Comparison of ENCODE assay signal across 11 cellular contexts in genomic region chr5:149172709-149173505, GRCh38. TPM values are rescaled to one million over a fixed set of nuclear protein-coding genes. Genes with fewer than 3 reads are reported as not detected.
DNase-seq lines count a peak whose midpoint lies in the region; ATAC-seq, FAIRE-seq and TF ChIP-seq lines count a peak whose summit lies in the region.
"Had no signal": no experiment of that assay in that cellular context is flagged by ENCODE, and none has a peak within 500 bp of the region (broad histone marks: within the 10 kb centered on the region; RNA-seq: fewer than 3 reads in every experiment).

No MANE protein-coding gene starts in this region.

- peak; percentile 38 for FAIRE-seq in endothelial cell of umbilical vein (lab: Jason Lieb, UNC)

- H2BK120ac ChIP-seq in neuronal stem cell (ENCODE audit: low read depth, low read length), result no peak overlapping the region

- H3K4me1 ChIP-seq in endothelial cell of umbilical vein (ENCODE audit: control insufficient read depth, extremely low read depth, insufficient read depth, low read length) (peaks cover 36% of the 10 kb centered on the region), neuronal stem cell (ENCODE audit: control insufficient read depth in 2 of 2, insufficient read depth in 1 of 2, low read depth in 1 of 2, low read length in 2 of 2) (peaks cover 0 to 4% of the 10 kb centered on the region in 2 donors)

- no peak overlapping the region for H2BK12ac ChIP-seq in neuronal stem cell (ENCODE audit: low read length)

- no peak overlapping the region for H3K9ac ChIP-seq in endothelial cell of umbilical vein (replicated peaks; ENCODE audit: extremely low read depth, insufficient read depth, low read length)
- no peak overlapping the region for H3K9ac ChIP-seq in neuronal stem cell (ENCODE audit: low read depth, low read length, poor library complexity)

- no peak overlapping the region for H2BK15ac ChIP-seq in neuronal stem cell (ENCODE audit: low read length)

- H3K4me3 ChIP-seq in endothelial cell of umbilical vein (replicated peaks in 1 of 3; ENCODE audit: insufficient read depth in 1 of 3, low read depth in 1 of 3, low read length in 3 of 3) (no peak overlapping the region), neuronal stem cell (ENCODE audit: low read length in 2 of 2) (no peak overlapping the region), WERI-Rb-1 (ENCODE audit: low read depth, low read length) (no peak overlapping the region)

- no peak overlapping the region for H2AK5ac ChIP-seq in neuronal stem cell (ENCODE audit: low read depth, low read length)

- intact Hi-C loops in endothelial cell of umbilical vein (cut with micrococcal nuclease), result no loop called here

- no peak overlapping the region for H3K4ac ChIP-seq in neuronal stem cell (ENCODE audit: low read length)

- H2AFZ ChIP-seq in endothelial cell of umbilical vein (ENCODE audit: low read depth, low read length) (no peak overlapping the region), neuronal stem cell (ENCODE audit: low read length) (peak overlapping the region; percentile 32)

- DNase-seq in EH (ENCODE audit: low read depth), result peak; percentile 53
- DNase-seq in endothelial cell of umbilical vein (ENCODE audit: low read depth, low spot score), result peak; percentile 11
- DNase-seq in neuronal stem cell (ENCODE audit: low spot score), result no peak
- no peak for DNase-seq in WERI-Rb-1
- DNase-seq in stimulated activated CD4-positive, alpha-beta T cell treated with anti-CD3 and anti-CD28 coated beads, Interleukin-2, amount 100 ng/mL, for 48 hours, result no peak
- no peak for DNase-seq in DMS114 treated with DMSO at 0.1 percent for 48 hours (lab: John Stamatoyannopoulos, UW; ENCODE audit: unreplicated experiment)
- DNase-seq: C1 segment of cervical spinal cord, GF-D8, NCI-H187 treated with DMSO at 0.1 percent for 48 hours had no signal

- TF ChIP-seq CTCF in endothelial cell of umbilical vein (IDR thresholded peaks at IDR 0.05; ENCODE audit: extremely low read depth in 1 of 2, insufficient read depth in 1 of 2, low read depth in 1 of 2, low read length in 2 of 2), result no peak
- TF ChIP-seq CTCF in WERI-Rb-1 (IDR thresholded peaks at IDR 0.05; ENCODE audit: low read depth, low read length), result no peak

- no peaks in the 10 kb centered on the region for H3K36me3 ChIP-seq in endothelial cell of umbilical vein (ENCODE audit: control insufficient read depth in 2 of 2, extremely low read depth in 1 of 2, insufficient read depth in 2 of 2, low read length in 2 of 2)
- no peaks in the 10 kb centered on the region for H3K36me3 ChIP-seq in neuronal stem cell (replicated peaks in 1 of 2; ENCODE audit: control insufficient read depth in 2 of 2, insufficient read depth in 2 of 2, low read length in 2 of 2)
- H3K36me3 ChIP-seq in WERI-Rb-1, result no peaks in the 10 kb centered on the region

- H3K23ac ChIP-seq in neuronal stem cell (ENCODE audit: low read depth, low read length, poor library complexity), result no peak overlapping the region

- BruUV-seq in endothelial cell of umbilical vein (replicated peaks; lab: Mats Ljungman, UMichigan), result no TSS peak

- ATAC-seq in HG03108 (IDR thresholded peaks at IDR 0.05; ENCODE audit: unreplicated experiment) (peak; percentile 25), HG03378 (IDR thresholded peaks at IDR 0.05; ENCODE audit: unreplicated experiment) (no peak)

- H4K8ac ChIP-seq in neuronal stem cell (ENCODE audit: low read depth, low read length), result no peak overlapping the region

- H3K4me2 ChIP-seq in endothelial cell of umbilical vein (ENCODE audit: insufficient read depth, low read length), result no peak overlapping the region
- no peak overlapping the region for H3K4me2 ChIP-seq in neuronal stem cell (ENCODE audit: insufficient read depth, low read length, poor library complexity, severe bottlenecking)

- POLR2A ChIA-PET in endothelial cell of umbilical vein (lab: Charles Lee), result no interaction called here

- TF ChIP-seq POLR2A in endothelial cell of umbilical vein (IDR thresholded peaks at IDR 0.05; ENCODE audit: low read depth, low read length), result no peak

- H3K27ac ChIP-seq in endothelial cell of umbilical vein (ENCODE audit: insufficient read depth, low read depth, low read length), result peak overlapping the region; percentile 81
- H3K27ac ChIP-seq in neuronal stem cell (replicated peaks; ENCODE audit: low read length), result no peak overlapping the region
- no peak overlapping the region for H3K27ac ChIP-seq in WERI-Rb-1

- H3K9me1 ChIP-seq in endothelial cell of umbilical vein (replicated peaks; ENCODE audit: control insufficient read depth, extremely low read depth, insufficient read depth, low read length), result no peaks in the 10 kb centered on the region

- CTCF ChIA-PET in endothelial cell of umbilical vein (lab: Charles Lee), result interaction anchor here (1.0 kb wide), 1 partner anchor 215 kb away, joined by 3 read pairs; no protein-coding TSS in a partner anchor

- H3K27me3 ChIP-seq in endothelial cell of umbilical vein (ENCODE audit: control insufficient read depth in 2 of 2, insufficient read depth in 2 of 2, low read length in 2 of 2) (no peaks in the 10 kb centered on the region), neuronal stem cell (ENCODE audit: control insufficient read depth in 3 of 3, insufficient read depth in 3 of 3, low read depth in 1 of 3, low read length in 3 of 3) (no peaks in the 10 kb centered on the region), WERI-Rb-1 (ENCODE audit: insufficient read depth, low read depth, severe bottlenecking) (peaks cover 86% of the 10 kb centered on the region)

- no peak overlapping the region for H4K91ac ChIP-seq in neuronal stem cell (ENCODE audit: low read depth, low read length, poor library complexity)

- WGBS in neuronal stem cell (ENCODE audit: extremely low coverage in 2 of 2, insufficient read length in 2 of 2, insufficient replicate concordance in 1 of 2), 2 donors, result no CpG with 5 or more reads among the region's 6 CpGs

- H3K79me2 ChIP-seq in endothelial cell of umbilical vein (ENCODE audit: control insufficient read depth, insufficient read depth, low read length), result no peaks in the 10 kb centered on the region

- H2BK5ac ChIP-seq in neuronal stem cell (ENCODE audit: low read length), result no peak overlapping the region

- no peak overlapping the region for H3K18ac ChIP-seq in neuronal stem cell (ENCODE audit: low read length)

- dilution Hi-C loops in endothelial cell of umbilical vein (cut with MboI; ENCODE audit: extremely low pct_ligation_motif_present, low sequenced_read_pairs), result no loop called here

- H3K79me1 ChIP-seq in neuronal stem cell (ENCODE audit: low read depth, low read length), result no peaks in the 10 kb centered on the region

- no peaks in the 10 kb centered on the region for H4K20me1 ChIP-seq in endothelial cell of umbilical vein (replicated peaks; ENCODE audit: control insufficient read depth, extremely low read depth, insufficient read depth, low read length)

- no peak overlapping the region for H3K14ac ChIP-seq in neuronal stem cell (ENCODE audit: low read length)

- H3K9me3 ChIP-seq in endothelial cell of umbilical vein (replicated peaks; ENCODE audit: control insufficient read depth, insufficient read depth, low read length), result no peaks in the 10 kb centered on the region
- no peaks in the 10 kb centered on the region for H3K9me3 ChIP-seq in neuronal stem cell (replicated peaks in 1 of 2; ENCODE audit: control insufficient read depth in 2 of 2, insufficient read depth in 1 of 2, low read depth in 1 of 2, low read length in 2 of 2)
- H3K9me3 ChIP-seq in WERI-Rb-1 (ENCODE audit: severe bottlenecking), result no peaks in the 10 kb centered on the region

TF ChIP-seq in endothelial cell of umbilical vein, 7 proteins besides CTCF, POLR2A, EP300 and RAD21:
- TF ChIP-seq POLR2AphosphoS5 (IDR thresholded peaks at IDR 0.05; ENCODE audit: insufficient read depth, low read depth, low read length) (no peak), GATA2 (IDR thresholded peaks at IDR 0.05; ENCODE audit: insufficient read depth, insufficient read length, low read depth, low read length) (no peak)

RNA-seq across cellular contexts. Expression of gene ABLIM3, which starts 31.6 kb away (rescaled TPM):
- 25.7 and 42.1 TPM in 2 replicates for total RNA-seq in endothelial cell of umbilical vein
- polyA plus RNA-seq in endothelial cell of umbilical vein, result 14.9 and 16.7 TPM in 2 replicates
- 18.4 and 19.1 TPM in 2 replicates for polyA plus RNA-seq in endothelial cell of umbilical vein (2011; cell fraction: cytosol; rRNA removed)
- 50.3 and 58.4 TPM in 2 replicates for polyA plus RNA-seq in endothelial cell of umbilical vein (2011; cell fraction: nucleus; rRNA removed)
- 26.0 and 29.4 TPM in 2 replicates for polyA plus RNA-seq in endothelial cell of umbilical vein (2012)
- polyA minus RNA-seq in endothelial cell of umbilical vein, result 33.8 and 34.6 TPM in 2 replicates
- polyA minus RNA-seq in endothelial cell of umbilical vein (2011; cell fraction: cytosol; rRNA and poly(A)+ RNA removed), result 0.31 TPM
- polyA minus RNA-seq in endothelial cell of umbilical vein (2011; cell fraction: nucleus; rRNA and poly(A)+ RNA removed), result 29.8 and 34.3 TPM in 2 replicates
- polyA plus RNA-seq in neuronal stem cell (2013, experiment 1 of 2), result 0.14 TPM
- 0.18 TPM for polyA plus RNA-seq in neuronal stem cell (2013, experiment 2 of 2)

Comparison
In these comparisons a context has a peak if more than half of its experiments do, and no peak if none do; other contexts are left out.
1. DNase-seq: peak in EH (single experiment) and endothelial cell of umbilical vein (single experiment); none in neuronal stem cell (single experiment), WERI-Rb-1 (single experiment), stimulated activated CD4-positive, alpha-beta T cell treated with anti-CD3 and anti-CD28 coated beads, Interleukin-2, amount 100 ng/mL, for 48 hours (0 of 2) and DMS114 treated with DMSO at 0.1 percent for 48 hours (single experiment).